In the genomic region with DNA sequence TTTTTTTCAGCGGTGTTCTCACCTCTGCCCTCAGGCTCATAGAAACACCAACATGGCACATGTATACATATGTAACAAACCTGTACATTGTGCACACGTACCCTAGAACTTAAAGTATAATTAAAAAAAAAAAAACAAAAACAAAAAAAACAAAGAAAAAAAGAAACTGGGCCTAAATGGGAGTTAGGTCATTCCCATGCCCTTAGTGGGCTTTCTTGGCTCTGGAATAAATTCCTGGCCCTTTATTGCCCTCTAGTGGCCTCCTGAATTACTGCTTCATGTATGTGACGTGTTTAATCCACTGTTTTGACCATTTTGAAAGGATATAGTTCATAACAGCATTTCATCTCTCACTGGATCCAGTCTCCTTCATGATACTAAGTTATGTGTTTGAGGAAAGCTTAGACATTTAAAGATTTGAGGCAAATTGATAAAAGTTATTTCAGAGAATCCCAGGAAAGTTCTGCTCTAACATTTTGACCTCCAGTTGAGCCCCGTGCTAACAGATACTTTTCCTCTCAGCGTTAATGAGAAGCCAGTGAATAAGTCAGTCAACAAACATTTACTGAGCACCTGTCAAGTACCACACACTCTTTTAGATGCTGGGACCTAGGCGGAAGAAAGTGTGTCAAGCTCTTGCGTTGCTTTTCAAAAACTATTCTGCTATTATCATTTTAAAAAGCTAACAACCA, we compare ENCODE assay signal across 8 cellular contexts. TPM values are rescaled to one million over a fixed set of nuclear protein-coding genes. Genes with fewer than 3 reads are reported as not detected.
DNase-seq lines count a peak whose midpoint lies in the region; ATAC-seq and TF ChIP-seq lines count a peak whose summit lies in the region.

No MANE protein-coding gene starts in this region.

- DNase-seq in SKM-1 treated with dmso at 0.1 percent for 144 hours (lab: John Stamatoyannopoulos, UW; ENCODE audit: unreplicated experiment): peak; percentile 28
- DNase-seq in SKM-1 (lab: John Stamatoyannopoulos, UW; ENCODE audit: unreplicated experiment): no peak
- DNase-seq in Kasumi-1 (lab: John Stamatoyannopoulos, UW): peak; percentile 67 to 81
- DNase-seq in Peyer's patch: peak in 2 of 3 donors; percentile 34 to 81
- peak; percentile 81 for DNase-seq in dedifferentiated amniotic fluid mesenchymal stem cell (ENCODE audit: extremely low spot score)
- peak; percentile 38 for DNase-seq in transverse colon

- H3K27me3 ChIP-seq in Peyer's patch (no peaks in the 10 kb centered on the region), liver (ENCODE audit: control insufficient read depth in 4 of 4, insufficient read depth in 4 of 4, low read length in 3 of 4) (no peaks in the 10 kb centered on the region), transverse colon (no peaks in the 10 kb centered on the region)

- H3K27ac ChIP-seq in Peyer's patch: no peak overlapping the region
- H3K27ac ChIP-seq in liver (ENCODE audit: low read depth in 1 of 2, low read length in 2 of 2): peak overlapping the region; percentile 19 to 36
- H3K27ac ChIP-seq in transverse colon: peak overlapping the region in 3 of 4 donors; percentile 6 to 39 (median 26)

- intact Hi-C loops in transverse colon (cut with DNase I; ENCODE audit: low total_unique reads): no loop called here

- 49% methylated on average over 7 of the region's 7 CpGs for WGBS in liver
- WGBS in transverse colon (ENCODE audit: low coverage in 1 of 2), 2 donors: 53 to 61% methylated on average over 4 to 7 of the region's 7 CpGs

- peaks cover 0 to 9% (median 0%) of the 10 kb centered on the region in 4 donors for H3K9me3 ChIP-seq in Peyer's patch
- peaks cover 0 to 9% (median 3%) of the 10 kb centered on the region in 4 donors for H3K9me3 ChIP-seq in liver (ENCODE audit: control insufficient read depth in 4 of 4, low read length in 3 of 4)
- peaks cover 0 to 9% of the 10 kb centered on the region in 2 donors for H3K9me3 ChIP-seq in transverse colon

- peak; percentile 84 to 86 for TF ChIP-seq RAD21 in liver (IDR thresholded peaks at IDR 0.05)

- H3K36me3 ChIP-seq in Peyer's patch: no peaks in the 10 kb centered on the region
- H3K36me3 ChIP-seq in liver (ENCODE audit: control insufficient read depth in 4 of 4, insufficient read depth in 3 of 4, low read depth in 1 of 4, low read length in 3 of 4): no peaks in the 10 kb centered on the region
- no peaks in the 10 kb centered on the region for H3K36me3 ChIP-seq in transverse colon

- H3K4me3 ChIP-seq in Peyer's patch (no peak overlapping the region), liver (ENCODE audit: low read depth in 1 of 3, low read length in 3 of 3) (no peak overlapping the region), transverse colon (no peak overlapping the region)

- TF ChIP-seq CTCF in Peyer's patch (IDR thresholded peaks at IDR 0.05): peak; percentile 63 to 87 (median 82)
- TF ChIP-seq CTCF in liver (IDR thresholded peaks at IDR 0.05; ENCODE audit: low read depth, low read length, missing input control): peak; percentile 87
- peak; percentile 77 to 86 (median 79) for TF ChIP-seq CTCF in transverse colon (IDR thresholded peaks at IDR 0.05)

- TF ChIP-seq POLR2A in Peyer's patch (IDR thresholded peaks at IDR 0.05) (no peak), transverse colon (IDR thresholded peaks at IDR 0.05) (no peak)

- no peak overlapping the region for H3K9ac ChIP-seq in liver (ENCODE audit: low read depth in 1 of 2, low read length in 2 of 2)

- in situ Hi-C loops in transverse colon (cut with MboI; ENCODE audit: low pct_ligation_motif_present in 1 of 4, low pct_unique_long_range_greater_than_20kb in 1 of 4, low sequenced_read_pairs in 3 of 4): loop anchor here in 2 of 4 donors (25.0 kb wide), 2 partner anchors 404 to 504 kb away; no protein-coding TSS in a partner anchor

- H3K4me1 ChIP-seq in Peyer's patch (no peaks in the 10 kb centered on the region), liver (ENCODE audit: control insufficient read depth in 4 of 4, insufficient read depth in 4 of 4, low read length in 3 of 4) (peaks cover 0 to 13% (median 7%) of the 10 kb centered on the region in 4 donors), transverse colon (peaks cover 0 to 15% (median 4%) of the 10 kb centered on the region in 4 donors)

- ATAC-seq in GM18502 (IDR thresholded peaks at IDR 0.05; ENCODE audit: poor library complexity, unreplicated experiment): no peak

- no peak for TF ChIP-seq EP300 in transverse colon (IDR thresholded peaks at IDR 0.05; ENCODE audit: low read depth)

TF ChIP-seq in liver, 16 proteins besides CTCF, POLR2A, EP300 and RAD21:
- TF ChIP-seq REST (IDR thresholded peaks at IDR 0.05) (no peak), ATF3 (IDR thresholded peaks at IDR 0.05) (no peak), EGR1 (IDR thresholded peaks at IDR 0.05; ENCODE audit: low read depth in 2 of 2) (no peak), SP1 (IDR thresholded peaks at IDR 0.05) (no peak), RXRA (IDR thresholded peaks at IDR 0.05) (no peak), JUND (IDR thresholded peaks at IDR 0.05) (no peak), GABPA (IDR thresholded peaks at IDR 0.05 in 1 of 2, conservative IDR thresholded peaks at IDR 0.05 in 1 of 2) (no peak), FOXA2 (IDR thresholded peaks at IDR 0.05) (no peak), NR2F2 (IDR thresholded peaks at IDR 0.05) (no peak), HNF4G (IDR thresholded peaks at IDR 0.05) (no peak), FOXA1 (IDR thresholded peaks at IDR 0.05) (no peak), TAF1 (conservative IDR thresholded peaks at IDR 0.05) (no peak)
- TF ChIP-seq, protein P1, sequence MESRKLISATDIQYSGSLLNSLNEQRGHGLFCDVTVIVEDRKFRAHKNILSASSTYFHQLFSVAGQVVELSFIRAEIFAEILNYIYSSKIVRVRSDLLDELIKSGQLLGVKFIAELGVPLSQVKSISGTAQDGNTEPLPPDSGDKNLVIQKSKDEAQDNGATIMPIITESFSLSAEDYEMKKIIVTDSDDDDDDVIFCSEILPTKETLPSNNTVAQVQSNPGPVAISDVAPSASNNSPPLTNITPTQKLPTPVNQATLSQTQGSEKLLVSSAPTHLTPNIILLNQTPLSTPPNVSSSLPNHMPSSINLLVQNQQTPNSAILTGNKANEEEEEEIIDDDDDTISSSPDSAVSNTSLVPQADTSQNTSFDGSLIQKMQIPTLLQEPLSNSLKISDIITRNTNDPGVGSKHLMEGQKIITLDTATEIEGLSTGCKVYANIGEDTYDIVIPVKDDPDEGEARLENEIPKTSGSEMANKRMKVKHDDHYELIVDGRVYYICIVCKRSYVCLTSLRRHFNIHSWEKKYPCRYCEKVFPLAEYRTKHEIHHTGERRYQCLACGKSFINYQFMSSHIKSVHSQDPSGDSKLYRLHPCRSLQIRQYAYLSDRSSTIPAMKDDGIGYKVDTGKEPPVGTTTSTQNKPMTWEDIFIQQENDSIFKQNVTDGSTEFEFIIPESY (IDR thresholded peaks at IDR 0.05): no peak
TF ChIP-seq in liver: peak in this region for 0.

RNA-seq across cellular contexts. Expression of gene SYPL1, which starts 54.7 kb away (rescaled TPM):
- total RNA-seq in Peyer's patch (10 to 100 TPM; 45.2 to 77.6 (median 53.3) TPM), liver (10 to 100 TPM; 25.5 to 26.5 TPM), transverse colon (10 to 100 TPM; 36.7 to 81.8 (median 59.5) TPM)
- polyA plus RNA-seq in liver: 10 to 100 TPM; 31.1 to 41.2 TPM

Comparison
In these comparisons a context has a peak if more than half of its experiments do, and no peak if none do; other contexts are left out.
1. H3K27ac ChIP-seq: peak in liver (2 of 2) and transverse colon (3 of 4); none in Peyer's patch (0 of 4).
2. Peak in every context shown above with its lines, with median percentiles within 50 percentile points of each other: CTCF ChIP-seq.